ENCODE assay signal across 1 cellular context in the genomic region with DNA sequence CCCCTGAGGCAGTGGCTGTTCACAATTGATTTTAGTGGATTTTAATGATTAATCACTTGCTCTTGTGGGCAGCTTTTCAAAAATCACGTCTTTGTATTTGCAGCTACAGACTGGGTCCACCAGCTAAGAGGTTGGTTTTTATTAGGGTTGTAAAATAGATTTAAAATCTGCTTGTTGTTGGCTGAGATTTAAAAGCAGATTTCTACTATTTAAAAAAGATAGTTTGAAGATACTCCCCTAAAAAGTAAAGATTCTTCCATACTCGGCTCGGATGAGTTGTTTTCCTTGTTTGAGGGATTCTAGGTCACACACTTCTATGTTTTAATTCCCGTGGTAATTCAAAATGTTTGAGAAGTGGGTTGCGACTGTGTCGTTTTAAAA.
TF ChIP-seq lines count a peak whose summit lies in the region.

No MANE protein-coding gene starts in this region.

TF ChIP-seq in WTC11, 78 proteins besides CTCF, POLR2A, EP300 and RAD21 (continued from another document):
- TF ChIP-seq, protein P1, sequence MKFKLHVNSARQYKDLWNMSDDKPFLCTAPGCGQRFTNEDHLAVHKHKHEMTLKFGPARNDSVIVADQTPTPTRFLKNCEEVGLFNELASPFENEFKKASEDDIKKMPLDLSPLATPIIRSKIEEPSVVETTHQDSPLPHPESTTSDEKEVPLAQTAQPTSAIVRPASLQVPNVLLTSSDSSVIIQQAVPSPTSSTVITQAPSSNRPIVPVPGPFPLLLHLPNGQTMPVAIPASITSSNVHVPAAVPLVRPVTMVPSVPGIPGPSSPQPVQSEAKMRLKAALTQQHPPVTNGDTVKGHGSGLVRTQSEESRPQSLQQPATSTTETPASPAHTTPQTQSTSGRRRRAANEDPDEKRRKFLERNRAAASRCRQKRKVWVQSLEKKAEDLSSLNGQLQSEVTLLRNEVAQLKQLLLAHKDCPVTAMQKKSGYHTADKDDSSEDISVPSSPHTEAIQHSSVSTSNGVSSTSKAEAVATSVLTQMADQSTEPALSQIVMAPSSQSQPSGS (CRISPR knock-in tag; IDR thresholded peaks at IDR 0.05; ENCODE audit: borderline replicate concordance, low read depth), result no peak
- TF ChIP-seq EMX1 (CRISPR knock-in tag; IDR thresholded peaks at IDR 0.05) (no peak), ZNF232 (CRISPR knock-in tag; IDR thresholded peaks at IDR 0.05) (no peak), FOXP1 (CRISPR knock-in tag; IDR thresholded peaks at IDR 0.05; ENCODE audit: borderline replicate concordance) (no peak), RORB (CRISPR knock-in tag; IDR thresholded peaks at IDR 0.05) (no peak)
- TF ChIP-seq, protein P2, sequence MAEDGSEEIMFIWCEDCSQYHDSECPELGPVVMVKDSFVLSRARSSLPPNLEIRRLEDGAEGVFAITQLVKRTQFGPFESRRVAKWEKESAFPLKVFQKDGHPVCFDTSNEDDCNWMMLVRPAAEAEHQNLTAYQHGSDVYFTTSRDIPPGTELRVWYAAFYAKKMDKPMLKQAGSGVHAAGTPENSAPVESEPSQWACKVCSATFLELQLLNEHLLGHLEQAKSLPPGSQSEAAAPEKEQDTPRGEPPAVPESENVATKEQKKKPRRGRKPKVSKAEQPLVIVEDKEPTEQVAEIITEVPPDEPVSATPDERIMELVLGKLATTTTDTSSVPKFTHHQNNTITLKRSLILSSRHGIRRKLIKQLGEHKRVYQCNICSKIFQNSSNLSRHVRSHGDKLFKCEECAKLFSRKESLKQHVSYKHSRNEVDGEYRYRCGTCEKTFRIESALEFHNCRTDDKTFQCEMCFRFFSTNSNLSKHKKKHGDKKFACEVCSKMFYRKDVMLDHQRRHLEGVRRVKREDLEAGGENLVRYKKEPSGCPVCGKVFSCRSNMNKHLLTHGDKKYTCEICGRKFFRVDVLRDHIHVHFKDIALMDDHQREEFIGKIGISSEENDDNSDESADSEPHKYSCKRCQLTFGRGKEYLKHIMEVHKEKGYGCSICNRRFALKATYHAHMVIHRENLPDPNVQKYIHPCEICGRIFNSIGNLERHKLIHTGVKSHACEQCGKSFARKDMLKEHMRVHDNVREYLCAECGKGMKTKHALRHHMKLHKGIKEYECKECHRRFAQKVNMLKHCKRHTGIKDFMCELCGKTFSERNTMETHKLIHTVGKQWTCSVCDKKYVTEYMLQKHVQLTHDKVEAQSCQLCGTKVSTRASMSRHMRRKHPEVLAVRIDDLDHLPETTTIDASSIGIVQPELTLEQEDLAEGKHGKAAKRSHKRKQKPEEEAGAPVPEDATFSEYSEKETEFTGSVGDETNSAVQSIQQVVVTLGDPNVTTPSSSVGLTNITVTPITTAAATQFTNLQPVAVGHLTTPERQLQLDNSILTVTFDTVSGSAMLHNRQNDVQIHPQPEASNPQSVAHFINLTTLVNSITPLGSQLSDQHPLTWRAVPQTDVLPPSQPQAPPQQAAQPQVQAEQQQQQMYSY (CRISPR knock-in tag; IDR thresholded peaks at IDR 0.05), result no peak
